Comparison of ENCODE assay signal across 9 cellular contexts in genomic region chr17:47305302-47305923, GRCh38. TPM values are rescaled to one million over a fixed set of nuclear protein-coding genes. Genes with fewer than 3 reads are reported as not detected.
DNase-seq lines count a peak whose midpoint lies in the region; ATAC-seq and TF ChIP-seq lines count a peak whose summit lies in the region.
"Had no signal": no experiment of that assay in that cellular context is flagged by ENCODE, and none has a peak within 500 bp of the region (broad histone marks: within the 10 kb centered on the region; RNA-seq: fewer than 3 reads in every experiment).

No MANE protein-coding gene starts in this region.

- H3K4me3 ChIP-seq in ACC112 (ENCODE audit: low read depth, low read length) (no peak overlapping the region), coronary artery (no peak overlapping the region), mesenchymal stem cell (ENCODE audit: insufficient read depth in 1 of 2, low read depth in 1 of 2, low read length in 2 of 2) (no peak overlapping the region), lower leg skin (ENCODE audit: low read depth, poor library complexity, severe bottlenecking) (no peak overlapping the region)

- ATAC-seq in HG03565 (IDR thresholded peaks at IDR 0.05; ENCODE audit: unreplicated experiment) (no peak), HG03432 (IDR thresholded peaks at IDR 0.05; ENCODE audit: unreplicated experiment) (no peak)

- H3K79me2 ChIP-seq in ACC112 (ENCODE audit: control insufficient read depth, insufficient read depth, low read length, unreplicated experiment), result no peaks in the 10 kb centered on the region

- H3K27ac ChIP-seq in ACC112 (ENCODE audit: low read depth, low read length) (peak overlapping the region; percentile 78), coronary artery (peak overlapping the region; percentile 49 to 86), mesenchymal stem cell (ENCODE audit: low read length, poor library complexity, severe bottlenecking) (peak overlapping the region; percentile 92)

- no peak overlapping the region for H2BK120ac ChIP-seq in mesenchymal stem cell (ENCODE audit: low read depth, low read length)

- peak overlapping the region; percentile 44 for H3K9ac ChIP-seq in mesenchymal stem cell (ENCODE audit: low read length)

- H4K8ac ChIP-seq in mesenchymal stem cell (ENCODE audit: low read length), result no peak overlapping the region

- intact Hi-C loops in lower leg skin (cut with DNase I; ENCODE audit: low total_unique reads), result no loop called here

- no peak overlapping the region for H3K4me2 ChIP-seq in mesenchymal stem cell (ENCODE audit: low read length, poor library complexity, severe bottlenecking)

- TF ChIP-seq CTCF in coronary artery (IDR thresholded peaks at IDR 0.05) (no peak), lower leg skin (IDR thresholded peaks at IDR 0.05) (no peak)

- H3K27me3 ChIP-seq in ACC112 (ENCODE audit: insufficient read depth, low read length) (no peaks in the 10 kb centered on the region), mesenchymal stem cell (ENCODE audit: control insufficient read depth in 1 of 2, insufficient read depth in 1 of 2, low read length in 2 of 2) (no peaks in the 10 kb centered on the region)

- H3K79me1 ChIP-seq in mesenchymal stem cell (replicated peaks; ENCODE audit: low read length, poor library complexity, severe bottlenecking), result peaks cover 11% of the 10 kb centered on the region

- DNase-seq in LoVo (ENCODE audit: low spot score), result peak; percentile 26
- peak; percentile 68 for DNase-seq in coronary artery (ENCODE audit: low spot score)
- DNase-seq in mesenchymal stem cell, result peak; percentile 61
- DNase-seq in lower leg skin (ENCODE audit: low spot score in 2 of 2), result no peak
- DNase-seq in pons (ENCODE audit: low spot score), result no peak
- DNase-seq: NCI-H1930 had no signal

- TF ChIP-seq POLR2A in lower leg skin (IDR thresholded peaks at IDR 0.05), result no peak

- H2BK15ac ChIP-seq in mesenchymal stem cell (ENCODE audit: low read depth, poor library complexity, severe bottlenecking), result no peak overlapping the region

- no peak overlapping the region for H3K23ac ChIP-seq in mesenchymal stem cell (ENCODE audit: low read length in 2 of 2)

- H3K18ac ChIP-seq in mesenchymal stem cell (ENCODE audit: low read depth in 1 of 2, low read length in 2 of 2), result peak overlapping the region in 1 of 2 experiments; percentile 40

- no peak overlapping the region for H2AFZ ChIP-seq in ACC112 (ENCODE audit: low read length, unreplicated experiment)
- no peak overlapping the region for H2AFZ ChIP-seq in mesenchymal stem cell (ENCODE audit: low read depth, low read length)

- H3K9me3 ChIP-seq in mesenchymal stem cell (ENCODE audit: control insufficient read depth, low read length), result peaks cover 4% of the 10 kb centered on the region

- no peak overlapping the region for H4K91ac ChIP-seq in mesenchymal stem cell (ENCODE audit: low read length)

- H3K36me3 ChIP-seq in ACC112 (ENCODE audit: insufficient read depth, low read length) (peaks cover 41% of the 10 kb centered on the region), mesenchymal stem cell (ENCODE audit: control insufficient read depth in 1 of 2, insufficient read depth in 2 of 2, low read depth in 1 of 2, low read length in 2 of 2) (peaks cover 54 to 96% of the 10 kb centered on the region in 2 experiments)

- no peak overlapping the region for H3K4ac ChIP-seq in mesenchymal stem cell (ENCODE audit: low read depth in 1 of 2, low read length in 2 of 2)

- no CpG with 5 or more reads among the region's 4 CpGs for WGBS in mesenchymal stem cell
- 36 to 51% methylated on average over 4 of the region's 4 CpGs for WGBS in lower leg skin, 2 donors

- H2AK5ac ChIP-seq in mesenchymal stem cell (ENCODE audit: low read length, severe bottlenecking), result peak overlapping the region; percentile 12

- no peak overlapping the region for H2BK12ac ChIP-seq in mesenchymal stem cell (ENCODE audit: low read length in 2 of 2)

- peaks cover 15% of the 10 kb centered on the region for H3K4me1 ChIP-seq in ACC112 (ENCODE audit: control insufficient read depth, insufficient read depth, low read length, unreplicated experiment)
- H3K4me1 ChIP-seq in mesenchymal stem cell (ENCODE audit: control insufficient read depth, insufficient read depth, low read depth, low read length), result peaks cover 9% of the 10 kb centered on the region

- no peak overlapping the region for H3K14ac ChIP-seq in mesenchymal stem cell (ENCODE audit: low read length in 2 of 2)

- peak overlapping the region; percentile 25 for H2BK5ac ChIP-seq in mesenchymal stem cell (ENCODE audit: low read depth, low read length, poor library complexity, severe bottlenecking)

RNA-seq across cellular contexts. Expression of gene EFCAB13, which starts 18.3 kb away (rescaled TPM):
- 1.2 TPM for polyA plus RNA-seq in mesenchymal stem cell (2013, experiment 1 of 2)
- 1.2 TPM for polyA plus RNA-seq in mesenchymal stem cell (2013, experiment 2 of 2)
- total RNA-seq in lower leg skin, result 1 to 10 TPM; 1.2 to 4.5 (median 2.8) TPM

RNA-seq across cellular contexts. Expression of gene ITGB3, which starts 51.8 kb away (rescaled TPM):
- 11.3 TPM for polyA plus RNA-seq in mesenchymal stem cell (2013, experiment 1 of 2)
- 11.3 TPM for polyA plus RNA-seq in mesenchymal stem cell (2013, experiment 2 of 2)
- 1 to 10 TPM; 2.2 to 3.7 (median 3.1) TPM for total RNA-seq in lower leg skin

Comparison
In these comparisons a context has a peak if more than half of its experiments do, and no peak if none do; other contexts are left out.
1. DNase-seq: peak in LoVo (single experiment), coronary artery (single experiment) and mesenchymal stem cell (single experiment); none in lower leg skin (0 of 2) and pons (single experiment).
2. Peak in every context shown above with its lines, with median percentiles within 50 percentile points of each other: H3K27ac ChIP-seq.